Comparison of ENCODE assay signal across 8 cellular contexts in the genomic region with DNA sequence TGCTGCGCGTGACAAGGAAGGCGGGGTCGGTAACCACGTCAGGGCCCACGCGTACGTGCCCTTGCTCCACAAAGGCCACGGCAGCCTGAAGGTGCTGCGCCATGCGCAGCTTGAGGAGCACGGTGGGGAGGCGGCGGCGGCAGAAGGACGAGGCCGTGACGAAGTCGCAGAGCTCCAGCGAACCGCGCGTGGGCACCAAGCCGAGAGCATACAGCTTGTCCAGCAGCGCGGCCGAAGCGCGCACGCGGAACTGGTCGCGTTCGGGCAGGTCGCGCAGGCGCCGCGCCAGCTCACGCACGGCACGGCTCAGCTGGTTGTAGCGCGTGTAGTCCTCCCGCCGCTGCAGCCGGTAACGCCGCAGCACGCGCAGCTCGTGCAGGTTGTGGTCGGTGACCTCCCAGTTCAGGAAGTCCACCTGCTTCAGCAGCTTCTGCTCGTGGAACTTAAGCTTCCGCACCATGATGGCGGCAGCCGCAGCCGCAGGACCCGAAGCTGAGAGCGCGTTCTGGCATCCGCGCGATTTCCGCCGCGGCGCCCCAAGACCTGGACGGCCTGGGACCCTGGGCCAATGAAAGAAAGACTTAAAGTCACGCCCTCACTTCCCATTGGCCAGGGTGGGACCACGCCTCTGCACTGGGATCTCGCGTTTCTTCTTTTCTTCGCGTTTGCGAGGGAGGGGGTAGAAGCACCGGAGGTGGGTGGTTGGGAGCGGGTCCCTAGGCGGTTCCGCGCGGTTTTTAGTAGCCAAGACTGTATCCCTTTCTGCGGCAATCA. TPM values are rescaled to one million over a fixed set of nuclear protein-coding genes. Genes with fewer than 3 reads are reported as not detected.
DNase-seq lines count a peak whose midpoint lies in the region; ATAC-seq and TF ChIP-seq lines count a peak whose summit lies in the region.

A gene with protein sequence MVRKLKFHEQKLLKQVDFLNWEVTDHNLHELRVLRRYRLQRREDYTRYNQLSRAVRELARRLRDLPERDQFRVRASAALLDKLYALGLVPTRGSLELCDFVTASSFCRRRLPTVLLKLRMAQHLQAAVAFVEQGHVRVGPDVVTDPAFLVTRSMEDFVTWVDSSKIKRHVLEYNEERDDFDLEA (minus strand): TSS at position 516 of the 774 bp plus-strand sequence. CDS start 56 bp downstream, at position 460.

- peak; percentile 99 for TF ChIP-seq POLR2A in right lobe of liver (IDR thresholded peaks at IDR 0.05)

- peak within 1 kb of the TSS; percentile 86 for H3K4me3 Mint-ChIP-seq in activated CD4-positive, alpha-beta memory T cell treated with anti-CD3 and anti-CD28 coated beads for 36 hours

- WGBS in right lobe of liver (ENCODE audit: insufficient coverage, low coverage, low lambda C conversion rate, missing lambda C conversion rate): 0% methylated on average over 24 of the region's 83 CpGs

- peaks cover 27% of the 10 kb centered on the region for H3K4me1 Mint-ChIP-seq in activated CD4-positive, alpha-beta memory T cell treated with anti-CD3 and anti-CD28 coated beads for 36 hours (ENCODE audit: low read depth)

- H3K27me3 Mint-ChIP-seq in activated CD4-positive, alpha-beta memory T cell treated with anti-CD3 and anti-CD28 coated beads for 36 hours: no peaks in the 10 kb centered on the region

- H3K27me3 ChIP-seq in dorsolateral prefrontal cortex: no peaks in the 10 kb centered on the region
- no peaks in the 10 kb centered on the region for H3K27me3 ChIP-seq in right lobe of liver

- peak within 1 kb of the TSS; percentile 86 for H3K27ac Mint-ChIP-seq in activated CD4-positive, alpha-beta memory T cell treated with anti-CD3 and anti-CD28 coated beads for 36 hours

- no peaks in the 10 kb centered on the region for H3K9me3 Mint-ChIP-seq in activated CD4-positive, alpha-beta memory T cell treated with anti-CD3 and anti-CD28 coated beads for 36 hours

- H3K4me3 ChIP-seq in dorsolateral prefrontal cortex (peak within 1 kb of the TSS; percentile 64 to 100 (median 93)), right lobe of liver (peak within 1 kb of the TSS; percentile 94 to 99 (median 96))

- peak; percentile 99 for DNase-seq in CD1c-positive myeloid dendritic cell (ENCODE audit: extremely low spot score)
- DNase-seq in NCI-H82 treated with DMSO at 0.1 percent for 48 hours (lab: John Stamatoyannopoulos, UW; ENCODE audit: unreplicated experiment): peak; percentile 95
- peak; percentile 98 for DNase-seq in activated CD4-positive, alpha-beta memory T cell treated with anti-CD3 and anti-CD28 coated beads for 36 hours
- peak; percentile 91 to 98 (median 96) for DNase-seq in dorsolateral prefrontal cortex
- peak; percentile 93 to 97 (median 96) for DNase-seq in right lobe of liver
- peak; percentile 84 to 94 for DNase-seq in stimulated activated CD4-positive, alpha-beta T cell treated with anti-CD3 and anti-CD28 coated beads, Interleukin-4, amount 100 ng/mL, for 4 hours

- peaks cover 23% of the 10 kb centered on the region for H3K36me3 Mint-ChIP-seq in activated CD4-positive, alpha-beta memory T cell treated with anti-CD3 and anti-CD28 coated beads for 36 hours

- CTCF ChIA-PET in activated CD4-positive, alpha-beta memory T cell treated with anti-CD3 and anti-CD28 coated beads for 36 hours (lab: Charles Lee): interaction anchor here (0.5 to 6.3 kb wide), 13 partner anchors 13 to 283 kb away, joined by 3 to 69 read pairs (median 11); a partner anchor contains a TSS

- POLR2A ChIA-PET in activated CD4-positive, alpha-beta memory T cell treated with anti-CD3 and anti-CD28 coated beads for 36 hours (lab: Charles Lee): interaction anchor here (1.0 to 3.2 kb wide), 15 partner anchors 10 to 271 kb away, joined by 3 to 45 read pairs (median 5); a partner anchor contains a TSS

- H3K4me1 ChIP-seq in right lobe of liver: peaks cover 0 to 33% (median 13%) of the 10 kb centered on the region in 4 donors

- no peaks in the 10 kb centered on the region for H3K9me3 ChIP-seq in right lobe of liver

- intact Hi-C loops in activated CD4-positive, alpha-beta memory T cell treated with anti-CD3 and anti-CD28 coated beads for 36 hours (cut with micrococcal nuclease): loop anchor here (1.0 to 5.0 kb wide), 5 partner anchors 15 to 272 kb away; a partner anchor contains a TSS
- intact Hi-C loops in dorsolateral prefrontal cortex (cut with DNase I): loop anchor here (1.0 to 10.0 kb wide), 9 partner anchors 15 to 615 kb away; a partner anchor contains a TSS
- intact Hi-C loops in right lobe of liver (cut with DNase I): loop anchor here in 1 of 2 donors (10.0 kb wide), 1 partner anchor 45 kb away; no protein-coding TSS in a partner anchor

- H3K27ac ChIP-seq in dorsolateral prefrontal cortex (peak within 1 kb of the TSS; percentile 53 to 99 (median 95)), right lobe of liver (peak within 1 kb of the TSS; percentile 94 to 99 (median 97))

- TF ChIP-seq CTCF in dorsolateral prefrontal cortex (IDR thresholded peaks at IDR 0.05 in 54 of 56, conservative IDR thresholded peaks at IDR 0.05 in 2 of 56; ENCODE audit: low read depth in 1 of 56, partially characterized antibody in 56 of 56) (peak in 31 of 56 donors; percentile 1 to 48 (median 28)), right lobe of liver (IDR thresholded peaks at IDR 0.05) (no peak)

- no peaks in the 10 kb centered on the region for H3K36me3 ChIP-seq in right lobe of liver

- peak; percentile 91 for ATAC-seq in GM19438 (IDR thresholded peaks at IDR 0.05; ENCODE audit: low read depth, unreplicated experiment)
- ATAC-seq in HG03575 (IDR thresholded peaks at IDR 0.05; ENCODE audit: extremely low read depth, insufficient number of reproducible peaks, low FRiP score, unreplicated experiment): peak; percentile 61
- peak; percentile 87 to 95 (median 90) for ATAC-seq in right lobe of liver

RNA-seq across cellular contexts. Expression of the gene that starts here (rescaled TPM):
- 10 to 100 TPM; 71.7 to 72.4 TPM for total RNA-seq in activated CD4-positive, alpha-beta memory T cell treated with anti-CD3 and anti-CD28 coated beads for 36 hours
- total RNA-seq in dorsolateral prefrontal cortex (10 to 100 TPM; 32.2 to 67.9 (median 50.7) TPM), right lobe of liver (100 to 1,000 TPM in 2 of 6 experiments, 10 to 100 TPM in 4; 37.7 to 192 (median 44.4) TPM)

Comparison
In these comparisons a context has a peak if more than half of its experiments do, and no peak if none do; other contexts are left out.
1. Peak in every context shown above with its lines: DNase-seq, ATAC-seq, H3K4me3 ChIP-seq and H3K27ac ChIP-seq.
2. CTCF ChIP-seq: peak in dorsolateral prefrontal cortex (31 of 56); none in right lobe of liver (0 of 4).